ENCODE assay signal across 8 cellular contexts in the genomic region with DNA sequence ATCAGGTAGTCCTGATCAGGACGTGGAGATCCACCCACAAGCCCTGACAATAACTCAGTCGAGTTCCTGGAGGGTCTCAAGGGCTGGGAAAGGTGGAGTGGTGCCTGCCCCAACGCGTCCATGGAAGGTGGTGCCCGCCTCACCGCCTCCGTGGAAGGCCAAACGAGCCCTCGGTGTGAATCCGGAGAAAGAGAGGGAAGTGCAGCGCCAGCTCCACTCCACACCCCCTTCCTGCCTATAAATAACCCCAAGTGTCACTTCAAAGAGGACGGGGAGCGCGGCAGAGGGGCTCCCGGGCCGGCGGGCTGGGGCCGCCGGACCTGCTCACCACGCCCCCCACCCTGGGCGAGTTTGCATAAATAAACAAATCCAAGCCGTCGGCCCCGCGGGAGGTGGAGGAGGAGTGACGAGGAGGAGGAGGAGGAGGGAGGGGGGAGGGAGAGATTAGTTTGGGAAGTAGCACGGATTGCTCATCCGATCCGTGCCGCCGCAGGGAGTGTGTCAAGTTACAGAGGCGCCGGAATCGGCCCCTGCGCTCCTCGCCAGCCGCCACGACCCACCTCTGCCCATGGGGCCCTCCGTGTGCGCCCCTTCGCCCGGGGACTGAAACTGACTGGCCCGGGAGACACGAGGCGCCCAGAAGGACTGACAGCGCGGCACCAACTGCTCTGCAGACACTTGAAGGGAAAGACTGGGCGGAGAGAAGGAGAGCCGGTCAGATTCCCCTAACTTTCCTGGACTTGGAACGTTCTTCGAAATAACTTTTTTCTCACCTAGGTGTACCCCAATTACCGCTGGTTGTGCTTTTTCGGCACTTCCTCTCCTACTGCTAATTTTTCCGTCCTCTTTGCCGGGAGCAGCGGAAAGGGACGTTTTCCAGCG. TPM values are rescaled to one million over a fixed set of nuclear protein-coding genes. Genes with fewer than 3 reads are reported as not detected.
DNase-seq lines count a peak whose midpoint lies in the region; ATAC-seq, FAIRE-seq and TF ChIP-seq lines count a peak whose summit lies in the region.

A gene (plus strand): TSS at position 473 of the 882 bp plus-strand sequence. CDS start 518 bp downstream, outside the sequence.

- H3F3A ChIP-seq in neural progenitor cell (ENCODE audit: low read depth): peaks cover 33% of the 10 kb centered on the region

- H3K9me3 Mint-ChIP-seq in neural progenitor cell: no peaks in the 10 kb centered on the region

- H3K4me1 ChIP-seq in neural progenitor cell: peaks cover 19% of the 10 kb centered on the region

- H3K27me3 ChIP-seq in neural progenitor cell: peaks cover 26% of the 10 kb centered on the region

- no peak within 1 kb of the TSS for H3K27ac ChIP-seq in neural progenitor cell

- DNase-seq in 8988T (peak; percentile 71), H54 (ENCODE audit: insufficient read length, low spot score) (peak; percentile 95), T-helper 17 cell (no peak), fibroblast of the aortic adventitia (ENCODE audit: low read depth) (peak; percentile 60), neural progenitor cell (ENCODE audit: low spot score) (peak; percentile 93), activated gamma-delta T cell (lab: John Stamatoyannopoulos, UW) (no peak), SW 1271 (lab: John Stamatoyannopoulos, UW) (no peak)

- peak; percentile 27 for FAIRE-seq in H54 (lab: Jason Lieb, UNC)

- H2AFZ ChIP-seq in neural progenitor cell (replicated peaks): peak within 1 kb of the TSS; percentile 95

- H3K4me2 ChIP-seq in neural progenitor cell: peak within 1 kb of the TSS; percentile 99

- peaks cover 3% of the 10 kb centered on the region for H3K36me3 Mint-ChIP-seq in T-helper 17 cell (ENCODE audit: low read depth)
- no peaks in the 10 kb centered on the region for H3K36me3 Mint-ChIP-seq in neural progenitor cell

- H3K4me1 Mint-ChIP-seq in T-helper 17 cell (peaks cover 14% of the 10 kb centered on the region), neural progenitor cell (peaks cover 13% of the 10 kb centered on the region)

- H3K27me3 Mint-ChIP-seq in T-helper 17 cell (peaks cover 71% of the 10 kb centered on the region), neural progenitor cell (ENCODE audit: insufficient read depth, low read depth) (peaks cover 38% of the 10 kb centered on the region)

- H3K79me2 ChIP-seq in neural progenitor cell (ENCODE audit: low read depth): no peaks in the 10 kb centered on the region

- no peaks in the 10 kb centered on the region for H3K36me3 ChIP-seq in neural progenitor cell

- peak within 1 kb of the TSS; percentile 20 for H3K9ac ChIP-seq in neural progenitor cell

- no peak for ATAC-seq in T-helper 17 cell
- no peak for ATAC-seq in GM19023 (IDR thresholded peaks at IDR 0.05; ENCODE audit: unreplicated experiment)

- H3K4me3 Mint-ChIP-seq in T-helper 17 cell (peak within 1 kb of the TSS; percentile 89), neural progenitor cell (peak within 1 kb of the TSS; percentile 85)

- TF ChIP-seq POLR2A in H54 (IDR thresholded peaks at IDR 0.05; ENCODE audit: low read depth, low read length): peak; percentile 42

- no peaks in the 10 kb centered on the region for H3K9me3 ChIP-seq in T-helper 17 cell (ENCODE audit: control insufficient read depth, low read length, poor library complexity, severe bottlenecking)
- H3K9me3 ChIP-seq in neural progenitor cell (ENCODE audit: low read depth): no peaks in the 10 kb centered on the region

- H3K4me3 ChIP-seq in fibroblast of the aortic adventitia (ENCODE audit: low read depth, low read length): peak within 1 kb of the TSS; percentile 82
- peak within 1 kb of the TSS; percentile 84 for H3K4me3 ChIP-seq in neural progenitor cell

- H3K27ac Mint-ChIP-seq in T-helper 17 cell (no peak within 1 kb of the TSS), neural progenitor cell (no peak within 1 kb of the TSS)

- H4K20me1 ChIP-seq in neural progenitor cell (ENCODE audit: low read depth): no peaks in the 10 kb centered on the region

- TF ChIP-seq CTCF in fibroblast of the aortic adventitia (IDR thresholded peaks at IDR 0.05; ENCODE audit: insufficient read depth, low read length) (no peak), neural progenitor cell (IDR thresholded peaks at IDR 0.05) (no peak)

RNA-seq across cellular contexts. Expression of the gene that starts here (rescaled TPM):
- total RNA-seq in T-helper 17 cell (not detected), fibroblast of the aortic adventitia (ENCODE audit: low replicate concordance) (6.0 and 10.7 TPM in 2 replicates), neural progenitor cell (ENCODE audit: low replicate concordance) (1.3 and 9.5 TPM in 2 replicates)

Comparison
In these comparisons a context has a peak if more than half of its experiments do, and no peak if none do; other contexts are left out.
1. DNase-seq: peak in 8988T (single experiment), H54 (single experiment), fibroblast of the aortic adventitia (single experiment) and neural progenitor cell (single experiment); none in T-helper 17 cell (0 of 3), activated gamma-delta T cell (single experiment) and SW 1271 (0 of 2).